In the genomic region with DNA sequence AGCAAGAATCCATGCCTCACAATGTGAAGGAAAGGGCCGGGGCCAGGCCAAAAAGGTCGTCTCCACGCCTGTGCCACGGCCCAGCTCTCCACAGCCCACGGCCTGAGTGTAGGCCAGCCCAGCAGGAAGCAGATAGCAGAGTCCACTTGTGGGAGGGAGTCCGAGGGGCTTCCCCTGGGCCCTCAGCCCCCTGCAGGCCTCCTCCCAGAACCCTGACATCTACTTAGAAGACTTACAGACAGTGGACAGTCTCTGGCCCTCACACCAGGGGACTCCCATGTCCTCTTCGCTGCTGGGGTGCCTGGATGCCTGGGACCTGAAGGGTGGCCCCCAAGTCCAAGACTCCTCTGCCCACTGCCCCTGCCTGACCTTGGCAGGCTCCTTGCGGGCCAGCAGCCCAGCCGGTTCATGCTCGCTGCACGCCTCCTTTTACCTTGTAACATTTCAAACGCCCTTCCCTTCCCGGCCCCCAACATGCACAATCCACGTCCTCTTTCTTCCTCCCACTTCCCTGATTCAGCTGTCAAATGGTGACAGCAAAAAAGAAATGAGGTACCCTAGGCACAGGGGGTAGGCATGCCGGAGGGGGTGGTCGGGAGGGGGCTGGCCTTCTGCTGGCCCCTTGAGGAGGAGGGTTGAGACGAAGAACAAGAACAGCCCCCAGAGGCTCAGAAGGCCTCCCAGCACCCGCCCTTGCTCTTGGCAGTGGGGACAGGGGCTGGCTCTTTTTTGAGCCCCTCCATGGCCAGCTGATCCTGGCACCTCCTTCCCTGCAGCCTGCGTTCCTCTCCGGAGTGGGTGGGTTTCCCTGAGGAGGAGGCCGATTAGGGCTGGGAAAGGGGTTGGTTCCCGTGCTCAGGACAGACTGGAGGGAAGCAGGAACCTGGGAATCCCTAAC, we compare ENCODE assay signal across 11 cellular contexts. TPM values are rescaled to one million over a fixed set of nuclear protein-coding genes. Genes with fewer than 3 reads are reported as not detected.
DNase-seq lines count a peak whose midpoint lies in the region; ATAC-seq and TF ChIP-seq lines count a peak whose summit lies in the region.
"Had no signal": no experiment of that assay in that cellular context is flagged by ENCODE, and none has a peak within 500 bp of the region (broad histone marks: within the 10 kb centered on the region; RNA-seq: fewer than 3 reads in every experiment).

No MANE protein-coding gene starts in this region.

- H3K27ac Mint-ChIP-seq in dendritic cell treated with granulocyte-macrophage colony-stimulating factor and Interleukin-4, amounts not matched to agents 40 ng/mL and 50 ng/mL, for 4 days: peak overlapping the region; percentile 92

- peaks cover 94% of the 10 kb centered on the region for H3K4me1 ChIP-seq in OCI-LY7 (ENCODE audit: insufficient read depth, low read length, poor library complexity, severe bottlenecking)

- H3K36me3 Mint-ChIP-seq in dendritic cell treated with granulocyte-macrophage colony-stimulating factor and Interleukin-4, amounts not matched to agents 40 ng/mL and 50 ng/mL, for 4 days (ENCODE audit: low read depth): peaks cover 42% of the 10 kb centered on the region

- DNase-seq in GM12864 (ENCODE audit: low read depth): no peak
- DNase-seq in OCI-LY7 (ENCODE audit: low spot score): peak; percentile 17
- peak; percentile 40 for DNase-seq in retina
- no peak for DNase-seq in OCI-M2 (lab: John Stamatoyannopoulos, UW; ENCODE audit: unreplicated experiment)
- no peak for DNase-seq in cerebellar cortex (ENCODE audit: low spot score)
- DNase-seq: NCI-H446 had no signal

- no peaks in the 10 kb centered on the region for H3K9me2 ChIP-seq in OCI-LY7 (ENCODE audit: insufficient read depth, low read length)

- H4K20me1 ChIP-seq in OCI-LY7 (ENCODE audit: insufficient read depth, low read length): no peaks in the 10 kb centered on the region

- H3K9me3 Mint-ChIP-seq in dendritic cell treated with granulocyte-macrophage colony-stimulating factor and Interleukin-4, amounts not matched to agents 40 ng/mL and 50 ng/mL, for 4 days: no peaks in the 10 kb centered on the region

- H3K4me2 ChIP-seq in OCI-LY7 (ENCODE audit: low read length): peak overlapping the region; percentile 95

- no peaks in the 10 kb centered on the region for H3K9me3 ChIP-seq in OCI-LY7 (ENCODE audit: low read length)

- peak overlapping the region; percentile 95 for H3K4me3 Mint-ChIP-seq in dendritic cell treated with granulocyte-macrophage colony-stimulating factor and Interleukin-4, amounts not matched to agents 40 ng/mL and 50 ng/mL, for 4 days

- peaks cover 82% of the 10 kb centered on the region for H3K4me1 Mint-ChIP-seq in dendritic cell treated with granulocyte-macrophage colony-stimulating factor and Interleukin-4, amounts not matched to agents 40 ng/mL and 50 ng/mL, for 4 days (ENCODE audit: low read depth)

- no peak overlapping the region; the same call in 1 of the 2 replicates for H2AFZ ChIP-seq in OCI-LY7 (ENCODE audit: low read length)

- POLR2A ChIA-PET in OCI-LY7 (lab: Charles Lee): interaction anchor here (0.8 to 1.9 kb wide), 2 partner anchors 17 to 207 kb away, joined by 3 to 11 read pairs; a partner anchor contains a TSS

- intact Hi-C loops in OCI-LY7 (cut with micrococcal nuclease; ENCODE audit: unreplicated experiment): no loop called here
- intact Hi-C loops in dendritic cell treated with granulocyte-macrophage colony-stimulating factor and Interleukin-4, amounts not matched to agents 40 ng/mL and 50 ng/mL, for 4 days (cut with micrococcal nuclease): no loop called here

- CTCF ChIA-PET in OCI-LY7 (lab: Charles Lee; ENCODE audit: unreplicated experiment): interaction anchor here (0.6 kb wide), 1 partner anchor 1140 kb away, joined by 3 read pairs; no protein-coding TSS in a partner anchor

- ATAC-seq in HG03469 (IDR thresholded peaks at IDR 0.05; ENCODE audit: unreplicated experiment) (no peak), GM18858 (IDR thresholded peaks at IDR 0.05; ENCODE audit: unreplicated experiment) (no peak)

- no peak for TF ChIP-seq CTCF in GM12864 (IDR thresholded peaks at IDR 0.05; ENCODE audit: low read depth, low read length, missing control alignments)
- no peak for TF ChIP-seq CTCF in OCI-LY7 (conservative IDR thresholded peaks at IDR 0.05; ENCODE audit: low read length)

- BruUV-seq in OCI-LY7 (replicated peaks; lab: Mats Ljungman, UMichigan): no TSS peak

- peak overlapping the region; percentile 89 for H3K27ac ChIP-seq in OCI-LY7 (ENCODE audit: low read depth, low read length, poor library complexity, severe bottlenecking)

- peaks cover 30% of the 10 kb centered on the region; the same call in 1 of the 2 replicates for H3K79me2 ChIP-seq in OCI-LY7 (ENCODE audit: insufficient read depth, low read depth, low read length)

- H3K4me3 ChIP-seq in GM12864 (ENCODE audit: low read depth, low read length) (peak overlapping the region; percentile 86), OCI-LY7 (ENCODE audit: low read depth, low read length, poor library complexity, severe bottlenecking) (peak overlapping the region; percentile 73)

- peaks cover 1% of the 10 kb centered on the region for H3K27me3 Mint-ChIP-seq in dendritic cell treated with granulocyte-macrophage colony-stimulating factor and Interleukin-4, amounts not matched to agents 40 ng/mL and 50 ng/mL, for 4 days

- H3K36me3 ChIP-seq in OCI-LY7 (ENCODE audit: insufficient read depth, low read length): peaks cover 17% of the 10 kb centered on the region

RNA-seq across cellular contexts. Expression of a gene that starts 1.0 kb away (rescaled TPM):
- 54.2 and 67.5 TPM in 2 replicates for total RNA-seq in OCI-LY7 (2014; rRNA removed; shearing (Covaris generic))
- total RNA-seq in OCI-LY7 (2022): 79.1 and 83.1 TPM in 2 replicates

RNA-seq across cellular contexts. Expression of a gene that starts 16.9 kb away (rescaled TPM):
- 25.1 and 25.7 TPM in 2 replicates for total RNA-seq in OCI-LY7 (2014; rRNA removed; shearing (Covaris generic))
- 44.6 and 46.1 TPM in 2 replicates for total RNA-seq in OCI-LY7 (2022)

RNA-seq across cellular contexts. Expression of a gene that starts 32.2 kb away (rescaled TPM):
- not detected in 2 replicates for total RNA-seq in OCI-LY7 (2014; rRNA removed; shearing (Covaris generic))
- total RNA-seq in OCI-LY7 (2022): not detected in 2 replicates
- total RNA-seq: dermis microvascular lymphatic vessel endothelial cell had no signal

RNA-seq across cellular contexts. Expression of a gene that starts 38.7 kb away (rescaled TPM):
- 0.03 TPM in 1 of 2 replicates, not detected in the other for total RNA-seq in OCI-LY7 (2014; rRNA removed; shearing (Covaris generic))
- total RNA-seq in OCI-LY7 (2022): not detected in 2 replicates
- total RNA-seq: activated CD8-positive, alpha-beta memory T cell treated with anti-CD3 and anti-CD28 coated beads for 36 hours; dermis microvascular lymphatic vessel endothelial cell had no signal

Comparison
In these comparisons a context has a peak if more than half of its experiments do, and no peak if none do; other contexts are left out.
1. DNase-seq: peak in OCI-LY7 (single experiment) and retina (single experiment); none in GM12864 (single experiment), OCI-M2 (single experiment) and cerebellar cortex (single experiment).